Comparison of ENCODE assay signal across 13 cellular contexts in genomic region chr19:8269724-8270123, GRCh38. TPM values are rescaled to one million over a fixed set of nuclear protein-coding genes. Genes with fewer than 3 reads are reported as not detected.
A peak's percentile ranks its signal among the peaks of the same experiment; 100 is the strongest.
DNase-seq lines count a peak whose midpoint lies in the region; ATAC-seq, FAIRE-seq and TF ChIP-seq lines count a peak whose summit lies in the region.
"Had no signal": no experiment of that assay in that cellular context is flagged by ENCODE, and none has a peak within 500 bp of the region (broad histone marks: within the 10 kb centered on the region; RNA-seq: fewer than 3 reads in every experiment).

No MANE protein-coding gene starts in this region.

- RAD21 ChIA-PET in GM12878 (lab: Charles Lee; ENCODE audit: unreplicated experiment), result interaction anchor here (0.5 to 2.1 kb wide), 3 partner anchors 71 to 349 kb away, joined by 3 to 6 read pairs (median 4); no protein-coding TSS in a partner anchor

- peak overlapping the region; percentile 74 for H3K4me2 ChIP-seq in DND-41 (ENCODE audit: insufficient read depth, low read length)
- peak overlapping the region; percentile 87 for H3K4me2 ChIP-seq in Karpas-422 (ENCODE audit: low read depth, low read length, poor library complexity, severe bottlenecking)
- H3K4me2 ChIP-seq in GM12878 (ENCODE audit: control insufficient read depth, insufficient read depth), result peak overlapping the region; percentile 96

- ATAC-seq in DND-41 (ENCODE audit: insufficient read depth, low read depth) (no peak), GM12878 (no peak), HG03039 (IDR thresholded peaks at IDR 0.05; ENCODE audit: unreplicated experiment) (no peak)

- BruUV-seq in GM12878 (replicated peaks; lab: Mats Ljungman, UMichigan), result no TSS peak

- SMC1A ChIA-PET in GM12878 (lab: Charles Lee; ENCODE audit: uncharacterized antibody, unreplicated experiment), result interaction anchor here (0.6 to 1.2 kb wide), 3 partner anchors 52 to 70 kb away, joined by 3 read pairs; partner anchors contain the start of genes NDUFA7 and RPS28

- TF ChIP-seq CTCF in DND-41 (IDR thresholded peaks at IDR 0.05; ENCODE audit: borderline replicate concordance, extremely low read depth, low read length, poor library complexity, severe bottlenecking) (no peak), GM12878 (IDR thresholded peaks at IDR 0.05 in 2 of 3, conservative IDR thresholded peaks at IDR 0.05 in 1 of 3; ENCODE audit: control insufficient read depth in 2 of 3, extremely low read depth in 1 of 3, insufficient read depth in 1 of 3, low read depth in 3 of 3, low read length in 3 of 3) (no peak), neural crest cell (conservative IDR thresholded peaks at IDR 0.05) (no peak), suprapubic skin (IDR thresholded peaks at IDR 0.05) (no peak)

- TF ChIP-seq POLR2A in GM12878 (IDR thresholded peaks at IDR 0.05; ENCODE audit: low read depth, low read length) (no peak), suprapubic skin (IDR thresholded peaks at IDR 0.05) (no peak)

- H3K9me2 ChIP-seq in Karpas-422 (replicated peaks; ENCODE audit: insufficient read depth, low read length), result no peaks in the 10 kb centered on the region

- no peaks in the 10 kb centered on the region for H3K79me2 ChIP-seq in DND-41 (ENCODE audit: insufficient read depth, low read length)
- H3K79me2 ChIP-seq in Karpas-422 (ENCODE audit: low read length), result no peaks in the 10 kb centered on the region
- H3K79me2 ChIP-seq in GM12878 (ENCODE audit: control insufficient read depth, insufficient read depth, low read length), result no peaks in the 10 kb centered on the region

- TF ChIP-seq EP300 in GM12878 (IDR thresholded peaks at IDR 0.05; ENCODE audit: borderline replicate concordance in 1 of 2, control insufficient read depth in 1 of 2, low read depth in 2 of 2, low read length in 2 of 2), result no peak
- no peak for TF ChIP-seq EP300 in suprapubic skin (IDR thresholded peaks at IDR 0.05)

- no peak for FAIRE-seq in GM12878 (lab: Jason Lieb, UNC)
- FAIRE-seq: colon had no signal

- no peaks in the 10 kb centered on the region for H3K36me3 Mint-ChIP-seq in neural crest cell (ENCODE audit: low read depth)

- 18% methylated on average over 3 of the region's 3 CpGs for WGBS in GM12878 (ENCODE audit: insufficient coverage, insufficient replicate concordance, low lambda C conversion rate, missing lambda C conversion rate)
- 93% methylated on average over 3 of the region's 3 CpGs for WGBS in suprapubic skin

- no peaks in the 10 kb centered on the region for H3K9me3 Mint-ChIP-seq in neural crest cell

- H3K27ac Mint-ChIP-seq in neural crest cell (ENCODE audit: unreplicated experiment), result no peak overlapping the region

- H3K9me3 ChIP-seq in DND-41 (ENCODE audit: insufficient read depth, low read length, severe bottlenecking) (no peaks in the 10 kb centered on the region), Karpas-422 (ENCODE audit: low read length) (no peaks in the 10 kb centered on the region), GM12878 (replicated peaks; ENCODE audit: control insufficient read depth, insufficient read depth, low read length) (no peaks in the 10 kb centered on the region), suprapubic skin (no peaks in the 10 kb centered on the region)

- no peak overlapping the region for H3K4me3 ChIP-seq in DND-41 (ENCODE audit: low read depth in 1 of 2, low read length in 2 of 2)
- H3K4me3 ChIP-seq in Karpas-422 (ENCODE audit: low read length), result peak overlapping the region; percentile 63
- H3K4me3 ChIP-seq in GM12878, result peak overlapping the region; percentile 47
- no peak overlapping the region for H3K4me3 ChIP-seq in suprapubic skin

- H2AFZ ChIP-seq in DND-41 (ENCODE audit: low read depth, low read length) (peak overlapping the region; percentile 77), Karpas-422 (ENCODE audit: low read length) (no peak overlapping the region), GM12878 (ENCODE audit: control insufficient read depth, low read depth, low read length) (peak overlapping the region; percentile 77)

- DNase-seq in DND-41 (no peak), Karpas-422 (no peak), GM12878 (ENCODE audit: low read depth, low spot score) (no peak), neural crest cell (ENCODE audit: low read depth, low spot score) (peak; percentile 0), NCI-H1105 treated with DMSO at 0.1 percent for 48 hours (lab: John Stamatoyannopoulos, UW) (no peak), suprapubic skin (ENCODE audit: low spot score in 2 of 2) (no peak), NCI-H526 (lab: John Stamatoyannopoulos, UW) (no peak)
- DNase-seq: DMS 273 treated with DMSO at 0.1 percent for 48 hours, NCI-H1105, SIG-M5, trophoblast cell had no signal

- intact Hi-C loops in GM12878 (cut with micrococcal nuclease; ENCODE audit: unreplicated experiment), result loop anchor here (5.0 kb wide), 2 partner anchors 53 to 128 kb away; partner anchors contain the start of genes NDUFA7 and RPS28

- TF ChIP-seq RAD21 in GM12878 (IDR thresholded peaks at IDR 0.05; ENCODE audit: insufficient read depth, low read depth, low read length), result no peak

- H4K20me1 ChIP-seq in DND-41 (ENCODE audit: insufficient read depth, low read length), result no peaks in the 10 kb centered on the region
- H4K20me1 ChIP-seq in Karpas-422 (ENCODE audit: insufficient read depth, low read depth, low read length), result peaks cover 9% of the 10 kb centered on the region; the same call in 1 of the 2 replicates
- H4K20me1 ChIP-seq in GM12878 (ENCODE audit: control insufficient read depth, insufficient read depth), result no peaks in the 10 kb centered on the region

- peaks cover 9% of the 10 kb centered on the region for H3K27me3 Mint-ChIP-seq in neural crest cell (ENCODE audit: low read depth)

- peaks cover 4% of the 10 kb centered on the region for H3K4me1 Mint-ChIP-seq in neural crest cell

- H3K4me3 Mint-ChIP-seq in neural crest cell, result peak overlapping the region; percentile 3

- H3K4me1 ChIP-seq in DND-41 (ENCODE audit: insufficient read depth, low read length), result peaks cover 27% of the 10 kb centered on the region
- H3K4me1 ChIP-seq in Karpas-422 (ENCODE audit: low read length), result peaks cover 17% of the 10 kb centered on the region
- peaks cover 21% of the 10 kb centered on the region for H3K4me1 ChIP-seq in GM12878 (ENCODE audit: control insufficient read depth, insufficient read depth, low read length)
- peaks cover 10% of the 10 kb centered on the region for H3K4me1 ChIP-seq in suprapubic skin

- in situ Hi-C loops in GM12878 (cut with MboI), result loop anchor here (5.0 kb wide), 1 partner anchor 38 kb away; the partner anchor contains the start of gene CD320

- H3K27ac ChIP-seq in DND-41 (ENCODE audit: low read length) (peak overlapping the region; percentile 81), Karpas-422 (ENCODE audit: low read length) (no peak overlapping the region), GM12878 (ENCODE audit: control insufficient read depth, insufficient read depth) (peak overlapping the region; percentile 95), suprapubic skin (no peak overlapping the region)

- no peaks in the 10 kb centered on the region for H3K27me3 ChIP-seq in DND-41 (ENCODE audit: insufficient read depth, low read length, poor library complexity)
- no peaks in the 10 kb centered on the region for H3K27me3 ChIP-seq in Karpas-422 (ENCODE audit: low read length)
- no peaks in the 10 kb centered on the region for H3K27me3 ChIP-seq in GM12878 (replicated peaks in 1 of 2; ENCODE audit: control insufficient read depth in 2 of 2, insufficient read depth in 2 of 2, low read length in 1 of 2)
- H3K27me3 ChIP-seq in suprapubic skin, result no peaks in the 10 kb centered on the region

- H3K9ac ChIP-seq in DND-41 (ENCODE audit: low read depth, low read length), result peak overlapping the region; percentile 50
- no peak overlapping the region for H3K9ac ChIP-seq in Karpas-422 (ENCODE audit: low read length)
- H3K9ac ChIP-seq in GM12878 (ENCODE audit: control insufficient read depth, insufficient read depth, low read length), result peak overlapping the region; percentile 79

- CTCF ChIA-PET in GM12878 (lab: Yijun Ruan, JAX), result interaction anchor here (0.6 to 1.7 kb wide), 8 partner anchors 8 to 244 kb away, joined by 3 to 6 read pairs (median 4); partner anchors contain the start of genes NDUFA7, RAB11B, RPS28 and ZNF414

- POLR2A ChIA-PET in GM12878 (lab: Charles Lee), result interaction anchor here (0.7 to 1.2 kb wide), 3 partner anchors 50 to 120 kb away, joined by 3 to 4 read pairs (median 3); partner anchors contain the start of gene RAB11B

- H3K36me3 ChIP-seq in DND-41 (ENCODE audit: insufficient read depth, low read length) (no peaks in the 10 kb centered on the region), Karpas-422 (ENCODE audit: insufficient read depth, low read length) (no peaks in the 10 kb centered on the region), GM12878 (ENCODE audit: control insufficient read depth in 2 of 2, insufficient read depth in 2 of 2, low read length in 1 of 2) (no peaks in the 10 kb centered on the region), suprapubic skin (no peaks in the 10 kb centered on the region)

RNA-seq across cellular contexts. Expression of gene CD320, which starts 38.4 kb away (rescaled TPM):
- 16.0 and 29.4 TPM in 2 replicates for total RNA-seq in Karpas-422 (2014; rRNA removed; shearing (Covaris generic); ENCODE audit: low replicate concordance)
- 26.5 and 32.1 TPM in 2 replicates for total RNA-seq in GM12878 (2013; cell fraction: nucleolus; rRNA removed)
- total RNA-seq in GM12878 (2014; rRNA removed), result 49.9 and 62.2 TPM in 2 replicates
- 17.2 and 19.6 TPM in 2 replicates for total RNA-seq in GM12878 (2014; rRNA removed; fragmentation: Illumina TruSeq; extraction: Trizol)
- 72.4 and 74.6 TPM in 2 replicates for total RNA-seq in GM12878 (2021)
- 6.3 TPM for polyA plus RNA-seq in GM12878 (2011; ENCODE audit: low read depth)
- 11.6 and 30.7 TPM in 2 replicates for polyA plus RNA-seq in GM12878 (2011; rRNA removed)
- polyA plus RNA-seq in GM12878 (2011; cell fraction: cytosol; rRNA removed), result 68.6 and 89.2 TPM in 2 replicates
- polyA plus RNA-seq in GM12878 (2011; cell fraction: nucleus; rRNA removed), result 44.7 and 55.9 TPM in 2 replicates
- 27.7 and 30.3 TPM in 2 replicates for polyA plus RNA-seq in GM12878 (2012)
- polyA plus RNA-seq in GM12878 (2014; fragmentation: Illumina TruSeq; extraction: Trizol), result 3.7 and 16.2 TPM in 2 replicates
- 1 to 10 TPM; 1.1 to 3.5 TPM for polyA plus RNA-seq in GM12878 (2014; fragmentation: Nextera tagmentation; extraction: Ambion mirVana)
- 68.1 and 78.8 TPM in 2 replicates for polyA plus RNA-seq in GM12878 (2014; rRNA removed)
- polyA plus RNA-seq in GM12878 (2016; fragmentation: Nextera tagmentation; extraction: Ambion mirVana), result 100 to 1,000 TPM; 117 to 134 TPM
- 6.6 and 28.3 TPM in 2 replicates for polyA minus RNA-seq in GM12878 (2011; rRNA and poly(A)+ RNA removed)
- polyA minus RNA-seq in GM12878 (2011; cell fraction: cytosol; rRNA and poly(A)+ RNA removed), result 19.6 and 21.2 TPM in 2 replicates
- polyA minus RNA-seq in GM12878 (2011; cell fraction: nucleus; rRNA and poly(A)+ RNA removed), result 8.3 and 11.5 TPM in 2 replicates
- total RNA-seq in neural crest cell, result 64.5 and 68.5 TPM in 2 replicates
- 10 to 100 TPM; 11.8 to 41.0 (median 22.3) TPM for total RNA-seq in suprapubic skin

RNA-seq across cellular contexts. Expression of gene NDUFA7, which starts 51.5 kb away (rescaled TPM):
- 85.1 and 94.9 TPM in 2 replicates for total RNA-seq in Karpas-422 (2014; rRNA removed; shearing (Covaris generic); ENCODE audit: low replicate concordance)
- total RNA-seq in GM12878 (2013; cell fraction: nucleolus; rRNA removed), result 15.0 and 21.4 TPM in 2 replicates
- total RNA-seq in GM12878 (2014; rRNA removed), result 117 and 143 TPM in 2 replicates
- total RNA-seq in GM12878 (2014; rRNA removed; fragmentation: Illumina TruSeq; extraction: Trizol), result 123 and 132 TPM in 2 replicates
- total RNA-seq in GM12878 (2021), result 79.0 and 86.3 TPM in 2 replicates
- polyA plus RNA-seq in GM12878 (2011; ENCODE audit: low read depth), result 198 TPM
- polyA plus RNA-seq in GM12878 (2011; rRNA removed), result 44.7 and 94.1 TPM in 2 replicates
- polyA plus RNA-seq in GM12878 (2011; cell fraction: cytosol; rRNA removed), result 121 and 166 TPM in 2 replicates
- polyA plus RNA-seq in GM12878 (2011; cell fraction: nucleus; rRNA removed), result 70.6 and 105 TPM in 2 replicates
- 87.4 and 102 TPM in 2 replicates for polyA plus RNA-seq in GM12878 (2012)
- polyA plus RNA-seq in GM12878 (2014; fragmentation: Illumina TruSeq; extraction: Trizol), result 52.0 and 171 TPM in 2 replicates
- polyA plus RNA-seq in GM12878 (2014; fragmentation: Nextera tagmentation; extraction: Ambion mirVana), result 100 to 1,000 TPM; 277 to 360 TPM
- polyA plus RNA-seq in GM12878 (2014; rRNA removed), result 178 and 192 TPM in 2 replicates
- polyA plus RNA-seq in GM12878 (2016; fragmentation: Nextera tagmentation; extraction: Ambion mirVana), result 100 to 1,000 TPM; 249 to 253 TPM
- polyA minus RNA-seq in GM12878 (2011; rRNA and poly(A)+ RNA removed), result 41.5 and 84.3 TPM in 2 replicates
- 38.0 and 51.8 TPM in 2 replicates for polyA minus RNA-seq in GM12878 (2011; cell fraction: cytosol; rRNA and poly(A)+ RNA removed)
- polyA minus RNA-seq in GM12878 (2011; cell fraction: nucleus; rRNA and poly(A)+ RNA removed), result 13.9 and 26.2 TPM in 2 replicates
- total RNA-seq in neural crest cell, result 50.9 and 51.8 TPM in 2 replicates
- total RNA-seq in suprapubic skin, result 10 to 100 TPM; 23.3 to 38.7 (median 25.2) TPM

RNA-seq across cellular contexts. Expression of gene RPS28, which starts 51.6 kb away (rescaled TPM):
- total RNA-seq in Karpas-422 (2014; rRNA removed; shearing (Covaris generic); ENCODE audit: low replicate concordance), result 1,155 and 2,638 TPM in 2 replicates
- 52.9 and 57.0 TPM in 2 replicates for total RNA-seq in GM12878 (2013; cell fraction: nucleolus; rRNA removed)
- total RNA-seq in GM12878 (2014; rRNA removed) (1,809 and 1,831 TPM in 2 replicates), GM12878 (2014; rRNA removed; fragmentation: Illumina TruSeq; extraction: Trizol) (396 and 422 TPM in 2 replicates), GM12878 (2021) (3,081 and 3,150 TPM in 2 replicates), neural crest cell (1,577 and 1,634 TPM in 2 replicates), suprapubic skin (1,000 to 10,000 TPM in 1 of 4 donors, 100 to 1,000 TPM in 3; 464 to 1,363 (median 834) TPM)
- 2,247 TPM for polyA plus RNA-seq in GM12878 (2011; ENCODE audit: low read depth)
- polyA plus RNA-seq in GM12878 (2011; rRNA removed) (502 and 657 TPM in 2 replicates), GM12878 (2014; fragmentation: Illumina TruSeq; extraction: Trizol) (73.8 and 651 TPM in 2 replicates), GM12878 (2014; fragmentation: Nextera tagmentation; extraction: Ambion mirVana) (1,000 to 10,000 TPM; 3,036 to 3,905 TPM), GM12878 (2014; rRNA removed) (1,927 and 2,346 TPM in 2 replicates), GM12878 (2016; fragmentation: Nextera tagmentation; extraction: Ambion mirVana) (1,000 to 10,000 TPM; 1,324 to 1,329 TPM)
- polyA plus RNA-seq in GM12878 (2011; cell fraction: cytosol; rRNA removed), result 773 and 1,031 TPM in 2 replicates
- polyA plus RNA-seq in GM12878 (2011; cell fraction: nucleus; rRNA removed), result 299 and 320 TPM in 2 replicates
- 4,616 and 4,929 TPM in 2 replicates for polyA plus RNA-seq in GM12878 (2012)
- 257 and 310 TPM in 2 replicates for polyA minus RNA-seq in GM12878 (2011; rRNA and poly(A)+ RNA removed)
- 152 and 155 TPM in 2 replicates for polyA minus RNA-seq in GM12878 (2011; cell fraction: cytosol; rRNA and poly(A)+ RNA removed)
- polyA minus RNA-seq in GM12878 (2011; cell fraction: nucleus; rRNA and poly(A)+ RNA removed), result 49.4 and 62.2 TPM in 2 replicates

Comparison
In these comparisons a context has a peak if more than half of its experiments do, and no peak if none do; other contexts are left out.
1. H3K27ac ChIP-seq: peak in DND-41 (single experiment) and GM12878 (single experiment); none in Karpas-422 (single experiment) and suprapubic skin (single experiment).
2. H3K4me3 ChIP-seq: peak in Karpas-422 (single experiment) and GM12878 (single experiment); none in DND-41 (0 of 2) and suprapubic skin (single experiment).
3. Peak in every context shown above with its lines, with median percentiles within 50 percentile points of each other: H3K4me2 ChIP-seq.